Comparison of ENCODE assay signal across 1 cellular context in the genomic region with DNA sequence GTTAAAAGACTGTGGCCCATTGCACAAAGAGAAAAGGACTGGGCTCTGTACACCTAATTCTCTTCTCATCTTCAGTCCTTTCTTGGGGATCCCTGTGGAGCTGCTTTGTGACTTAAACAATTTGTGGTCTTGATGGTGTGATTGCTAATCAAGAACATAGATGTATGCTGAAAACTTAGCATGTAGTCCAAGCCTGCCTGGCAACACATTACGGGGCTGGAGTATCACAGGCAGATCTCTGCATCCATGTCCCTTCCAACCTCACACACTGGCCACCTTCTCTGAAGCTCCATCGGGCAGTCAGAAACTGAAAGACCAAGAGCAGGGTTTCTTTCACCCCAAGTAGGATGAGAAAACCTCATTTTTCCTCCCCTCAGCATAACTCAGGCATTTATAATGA.
TF ChIP-seq lines count a peak whose summit lies in the region.

No MANE protein-coding gene starts in this region.

TF ChIP-seq in H1, 55 proteins besides CTCF, POLR2A, EP300 and RAD21:
- TF ChIP-seq, protein P1, sequence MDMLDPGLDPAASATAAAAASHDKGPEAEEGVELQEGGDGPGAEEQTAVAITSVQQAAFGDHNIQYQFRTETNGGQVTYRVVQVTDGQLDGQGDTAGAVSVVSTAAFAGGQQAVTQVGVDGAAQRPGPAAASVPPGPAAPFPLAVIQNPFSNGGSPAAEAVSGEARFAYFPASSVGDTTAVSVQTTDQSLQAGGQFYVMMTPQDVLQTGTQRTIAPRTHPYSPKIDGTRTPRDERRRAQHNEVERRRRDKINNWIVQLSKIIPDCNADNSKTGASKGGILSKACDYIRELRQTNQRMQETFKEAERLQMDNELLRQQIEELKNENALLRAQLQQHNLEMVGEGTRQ (IDR thresholded peaks at IDR 0.05; ENCODE audit: low read length) = no peak
- peak; percentile 67; the same call in 1 of the 2 replicates for TF ChIP-seq RFX5 (IDR thresholded peaks at IDR 0.05; ENCODE audit: borderline replicate concordance, low read depth, low read length)
TF ChIP-seq in H1: peak in this region for 1.
